9 cellular contexts compared by ENCODE assay signal in genomic region chr2:40256649-40257048, GRCh38.
DNase-seq lines count a peak whose midpoint lies in the region; ATAC-seq and TF ChIP-seq lines count a peak whose summit lies in the region.
"Had no signal": no experiment of that assay in that cellular context is flagged by ENCODE, and none has a peak within 500 bp of the region (broad histone marks: within the 10 kb centered on the region; RNA-seq: fewer than 3 reads in every experiment).

No MANE protein-coding gene starts in this region.

- TF ChIP-seq CTCF in HCT116 (IDR thresholded peaks at IDR 0.05 in 2 of 3, conservative IDR thresholded peaks at IDR 0.05 in 1 of 3; ENCODE audit: borderline replicate concordance in 1 of 3, insufficient read depth in 1 of 3, low read depth in 2 of 3, low read length in 2 of 3), result peak in 2 of 3 experiments; percentile 30 to 33; a peak in 3 of 6 replicates
- no peak for TF ChIP-seq CTCF in upper lobe of left lung (IDR thresholded peaks at IDR 0.05)

- no peaks in the 10 kb centered on the region for H3K9me2 ChIP-seq in HCT116 (ENCODE audit: insufficient read depth)

- ATAC-seq in HCT116, result peak; percentile 88
- no peak for ATAC-seq in GM21528 (IDR thresholded peaks at IDR 0.05; ENCODE audit: low FRiP score, unreplicated experiment)
- ATAC-seq in GM21447 (IDR thresholded peaks at IDR 0.05; ENCODE audit: unreplicated experiment), result no peak
- no peak for ATAC-seq in upper lobe of left lung (ENCODE audit: low FRiP score in 2 of 2)

- intact Hi-C loops in HCT116 (cut with micrococcal nuclease), result no loop called here

- no peak for TF ChIP-seq POLR2A in HCT116 (IDR thresholded peaks at IDR 0.05; ENCODE audit: borderline replicate concordance, extremely low read depth, insufficient read depth, insufficient read length)
- no peak for TF ChIP-seq POLR2A in upper lobe of left lung (IDR thresholded peaks at IDR 0.05)

- RAD21 ChIA-PET in HCT116 (lab: Charles Lee; ENCODE audit: low non-redundant PET in 1 of 2, low total read pairs in 2 of 2, uncharacterized antibody in 2 of 2, unreplicated experiment in 2 of 2), result no interaction called here

- H3K4me2 ChIP-seq in HCT116 (ENCODE audit: low read length), result no peak overlapping the region

- H3K36me3 ChIP-seq in HCT116 (ENCODE audit: control insufficient read depth in 1 of 2, insufficient read depth in 2 of 2, low read length in 2 of 2) (no peaks in the 10 kb centered on the region), iPS DF 6.9 (ENCODE audit: control insufficient read depth, insufficient read depth, low read length) (no peaks in the 10 kb centered on the region), upper lobe of left lung (no peaks in the 10 kb centered on the region)

- no peaks in the 10 kb centered on the region for H4K20me1 ChIP-seq in HCT116 (ENCODE audit: insufficient read depth)

- H3K27me3 ChIP-seq in HCT116 (ENCODE audit: insufficient read depth, low read length), result peaks cover 20% of the 10 kb centered on the region
- H3K27me3 ChIP-seq in iPS DF 6.9 (ENCODE audit: control insufficient read depth, insufficient read depth, low read length), result no peaks in the 10 kb centered on the region
- H3K27me3 ChIP-seq in upper lobe of left lung, result no peaks in the 10 kb centered on the region

- H3K79me2 ChIP-seq in HCT116 (ENCODE audit: insufficient read depth, low read length), result no peaks in the 10 kb centered on the region

- no peak overlapping the region for H3K27ac ChIP-seq in HCT116 (ENCODE audit: low read depth, low read length)
- H3K27ac ChIP-seq in iPS DF 6.9 (ENCODE audit: low read length), result no peak overlapping the region
- H3K27ac ChIP-seq in upper lobe of left lung, result no peak overlapping the region

- H3K9ac ChIP-seq in HCT116 (ENCODE audit: low read length), result no peak overlapping the region

- no peak for TF ChIP-seq EP300 in upper lobe of left lung (IDR thresholded peaks at IDR 0.05)

- POLR2A ChIA-PET in HCT116 (lab: Charles Lee), result no interaction called here

- no peaks in the 10 kb centered on the region for H3K4me1 ChIP-seq in HCT116 (ENCODE audit: control insufficient read depth in 1 of 2, insufficient read depth in 2 of 2, low read length in 2 of 2)
- H3K4me1 ChIP-seq in iPS DF 6.9 (ENCODE audit: control insufficient read depth, insufficient read depth, low read length), result no peaks in the 10 kb centered on the region; the same call in 1 of the 2 replicates
- H3K4me1 ChIP-seq in upper lobe of left lung, result no peaks in the 10 kb centered on the region

- H2AFZ ChIP-seq in HCT116 (ENCODE audit: low read depth, low read length, poor library complexity, severe bottlenecking), result no peak overlapping the region

- H3K4me3 ChIP-seq in HCT116 (replicated peaks in 1 of 2; ENCODE audit: low read depth in 1 of 2, low read length in 2 of 2) (no peak overlapping the region), iPS DF 6.9 (ENCODE audit: low read length) (no peak overlapping the region), upper lobe of left lung (no peak overlapping the region)
- H3K4me3 ChIP-seq: lung had no signal

- peak; percentile 65 for DNase-seq in DMS53 (lab: John Stamatoyannopoulos, UW)
- no peak for DNase-seq in HCT116 (ENCODE audit: low read depth, low spot score)
- peak; percentile 44 for DNase-seq in RKO (ENCODE audit: low spot score)
- peak; percentile 70 for DNase-seq in iPS DF 6.9 (ENCODE audit: low read depth, low spot score)
- no peak for DNase-seq in activated effector memory CD4-positive, alpha-beta T cell treated with Interleukin-2 at 50 U/mL for 16 hours
- DNase-seq in upper lobe of left lung, result no peak

- no peak for TF ChIP-seq RAD21 in HCT116 (IDR thresholded peaks at IDR 0.05; ENCODE audit: low read depth)

- CTCF ChIA-PET in HCT116 (lab: Charles Lee), result no interaction called here

- no peaks in the 10 kb centered on the region for H3K9me3 ChIP-seq in HCT116 (ENCODE audit: control insufficient read depth in 1 of 2, insufficient read depth in 1 of 2, low read depth in 1 of 2, low read length in 2 of 2)
- no peaks in the 10 kb centered on the region for H3K9me3 ChIP-seq in iPS DF 6.9 (ENCODE audit: control insufficient read depth, insufficient read depth, low read length)
- H3K9me3 ChIP-seq in upper lobe of left lung, result no peaks in the 10 kb centered on the region

- BruUV-seq in HCT116 (replicated peaks; lab: Mats Ljungman, UMichigan), result no TSS peak

TF ChIP-seq in HCT116, 20 proteins besides CTCF, POLR2A, EP300 and RAD21:
- TF ChIP-seq CBX3 (IDR thresholded peaks at IDR 0.05; ENCODE audit: low read depth) (no peak), ZFX (IDR thresholded peaks at IDR 0.05) (no peak), ATF3 (IDR thresholded peaks at IDR 0.05) (no peak)

Comparison
In these comparisons a context has a peak if more than half of its experiments do, and no peak if none do; other contexts are left out.
1. DNase-seq: peak in DMS53 (single experiment), RKO (single experiment) and iPS DF 6.9 (single experiment); none in HCT116 (single experiment), activated effector memory CD4-positive, alpha-beta T cell treated with Interleukin-2 at 50 U/mL for 16 hours (single experiment) and upper lobe of left lung (0 of 2).
2. CTCF ChIP-seq: peak in HCT116 (2 of 3); none in upper lobe of left lung (0 of 6).